23 cellular contexts compared by ENCODE assay signal in the genomic region with DNA sequence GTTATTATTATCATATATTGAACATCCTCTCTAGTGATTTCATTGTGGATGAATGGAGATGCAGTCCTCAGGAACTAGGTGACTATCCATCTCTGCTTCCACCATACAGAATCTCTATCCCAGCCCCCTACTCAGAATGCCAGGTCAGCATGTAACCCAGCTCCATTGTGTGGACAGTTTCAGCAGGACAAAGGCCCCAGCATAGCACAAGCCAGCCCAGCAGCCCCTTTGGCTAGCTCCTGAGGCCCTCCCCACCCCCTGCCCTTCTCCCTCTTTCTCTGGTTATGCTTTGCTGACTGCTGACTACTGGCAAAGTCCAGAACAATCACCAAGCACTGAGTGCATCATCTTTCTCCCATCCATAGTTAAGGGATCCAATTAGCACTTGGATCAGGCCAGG. TPM values are rescaled to one million over a fixed set of nuclear protein-coding genes. Genes with fewer than 3 reads are reported as not detected.
DNase-seq lines count a peak whose midpoint lies in the region; TF ChIP-seq lines count a peak whose summit lies in the region.
"Had no signal": no experiment of that assay in that cellular context is flagged by ENCODE, and none has a peak within 500 bp of the region (broad histone marks: within the 10 kb centered on the region; RNA-seq: fewer than 3 reads in every experiment).

No MANE protein-coding gene starts in this region.

- no peaks in the 10 kb centered on the region for H3K27me3 ChIP-seq in neural progenitor cell
- H3K27me3 ChIP-seq: breast epithelium, right atrium auricular region, thyroid gland had no signal

- peaks cover 48% of the 10 kb centered on the region for H3F3A ChIP-seq in neural progenitor cell (ENCODE audit: low read depth)

- H3K4me1 Mint-ChIP-seq in brain (peaks cover 18% of the 10 kb centered on the region), neural progenitor cell (peaks cover 19% of the 10 kb centered on the region)
- H3K4me1 Mint-ChIP-seq in activated naive CD4-positive, alpha-beta T cell treated with anti-CD3 and anti-CD28 coated beads for 36 hours (ENCODE audit: low read depth) = peaks cover 6% of the 10 kb centered on the region

- H3K27me3 Mint-ChIP-seq in brain (peaks cover 7% of the 10 kb centered on the region), neural progenitor cell (ENCODE audit: insufficient read depth, low read depth) (peaks cover 2% of the 10 kb centered on the region)
- H3K27me3 Mint-ChIP-seq in activated naive CD4-positive, alpha-beta T cell treated with anti-CD3 and anti-CD28 coated beads for 36 hours (ENCODE audit: low read depth) = no peaks in the 10 kb centered on the region
- H3K27me3 Mint-ChIP-seq: activated CD4-positive, alpha-beta memory T cell treated with anti-CD3 and anti-CD28 coated beads, Interleukin-2, amount 10 ng/mL, durations not matched to agents 7 days and 5 days; CD4-positive, alpha-beta memory T cell had no signal

- no peaks in the 10 kb centered on the region for H4K20me1 ChIP-seq in neural progenitor cell (ENCODE audit: low read depth)

- DNase-seq in neural progenitor cell (ENCODE audit: low spot score) (peak; percentile 88), posterior vena cava (ENCODE audit: low spot score) (no peak), DMS79 treated with DMSO at 0.1 percent for 48 hours (lab: John Stamatoyannopoulos, UW) (no peak)
- DNase-seq in activated naive CD4-positive, alpha-beta T cell treated with anti-CD3 and anti-CD28 coated beads for 36 hours = no peak
- DNase-seq: activated CD4-positive, alpha-beta memory T cell treated with anti-CD3 and anti-CD28 coated beads, Interleukin-2, amount 10 ng/mL, durations not matched to agents 7 days and 5 days; activated T-cell treated with anti-CD3 and anti-CD28 coated beads for 4 hours; CD4-positive, alpha-beta memory T cell; GDM1; left cardiac atrium; MM.1S; NCI-H1436; NCI-H524; stimulated activated CD4-positive, alpha-beta T cell treated with anti-CD3 and anti-CD28 coated beads, Interleukin-12 subunit alpha, Interleukin-12 subunit beta, amount 100 ng/mL, for 4 hours; stimulated activated CD4-positive, alpha-beta T cell treated with anti-CD3 and anti-CD28 coated beads, Interleukin-4, amount 100 ng/mL, for 4 hours; stimulated activated naive CD8-positive, alpha-beta T cell treated with anti-CD3 and anti-CD28 coated beads, Interleukin-15, Interleukin-2, amounts not matched to agents 100 U/mL and 50 U/mL, for 24 hours; thyroid gland had no signal

- no peak overlapping the region for H3K4me3 ChIP-seq in HEK293 (ENCODE audit: low read depth, low read length)
- no peak overlapping the region for H3K4me3 ChIP-seq in neural progenitor cell
- H3K4me3 ChIP-seq: breast epithelium, coronary artery, HAP-1, right atrium auricular region, thyroid gland had no signal

- no peak overlapping the region for H3K9ac ChIP-seq in neural progenitor cell

- H3K36me3 ChIP-seq in HEK293 (ENCODE audit: control insufficient read depth in 2 of 2, insufficient read depth in 1 of 2, low read length in 2 of 2) = no peaks in the 10 kb centered on the region; a peak in 1 of 3 replicates
- H3K36me3 ChIP-seq in neural progenitor cell = no peaks in the 10 kb centered on the region
- H3K36me3 ChIP-seq: breast epithelium, HAP-1, right atrium auricular region, thyroid gland had no signal

- TF ChIP-seq CTCF in HEK293 (tag by site-specific recombination; IDR thresholded peaks at IDR 0.05) (no peak), brain (conservative IDR thresholded peaks at IDR 0.05) (no peak), neural progenitor cell (IDR thresholded peaks at IDR 0.05) (no peak)

- H2AFZ ChIP-seq in neural progenitor cell (replicated peaks) = peak overlapping the region; percentile 48

- H3K27ac ChIP-seq in HEK293 (ENCODE audit: extremely low read depth, low read depth, low read length) (no peak overlapping the region), neural progenitor cell (peak overlapping the region; percentile 85)
- H3K27ac ChIP-seq: breast epithelium, coronary artery, right atrium auricular region, thyroid gland had no signal

- H3K9me3 ChIP-seq in HEK293 (ENCODE audit: control insufficient read depth, insufficient read depth, low read depth, low read length) = no peaks in the 10 kb centered on the region
- no peaks in the 10 kb centered on the region for H3K9me3 ChIP-seq in neural progenitor cell (ENCODE audit: low read depth)
- H3K9me3 ChIP-seq: breast epithelium, HAP-1, right atrium auricular region, thyroid gland had no signal

- H3K9me3 Mint-ChIP-seq in brain (no peaks in the 10 kb centered on the region), neural progenitor cell (no peaks in the 10 kb centered on the region)
- H3K9me3 Mint-ChIP-seq in activated naive CD4-positive, alpha-beta T cell treated with anti-CD3 and anti-CD28 coated beads for 36 hours = no peaks in the 10 kb centered on the region
- H3K9me3 Mint-ChIP-seq: activated CD4-positive, alpha-beta memory T cell treated with anti-CD3 and anti-CD28 coated beads, Interleukin-2, amount 10 ng/mL, durations not matched to agents 7 days and 5 days; CD4-positive, alpha-beta memory T cell had no signal

- H3K4me3 Mint-ChIP-seq in brain (peak overlapping the region in 1 of 5 experiments; percentile 37), neural progenitor cell (peak overlapping the region; percentile 28)
- H3K4me3 Mint-ChIP-seq in activated naive CD4-positive, alpha-beta T cell treated with anti-CD3 and anti-CD28 coated beads for 36 hours = no peak overlapping the region
- H3K4me3 Mint-ChIP-seq: activated CD4-positive, alpha-beta memory T cell treated with anti-CD3 and anti-CD28 coated beads, Interleukin-2, amount 10 ng/mL, durations not matched to agents 7 days and 5 days; CD4-positive, alpha-beta memory T cell had no signal

- CTCF ChIA-PET in HEK293 (lab: Yijun Ruan, JAX) = interaction anchor here (0.7 to 2.1 kb wide), 5 partner anchors 8 to 142 kb away, joined by 3 to 22 read pairs (median 6); partner anchors contain the start of genes MIP and TIMELESS
- CTCF ChIA-PET in activated naive CD4-positive, alpha-beta T cell treated with anti-CD3 and anti-CD28 coated beads for 36 hours (lab: Charles Lee) = interaction anchor here (0.8 to 5.0 kb wide), 6 partner anchors 13 to 271 kb away, joined by 3 to 33 read pairs (median 12); partner anchors contain the start of genes CNPY2, STAT2 and TIMELESS

- intact Hi-C loops in posterior vena cava (cut with DNase I) = loop anchor here in 1 of 2 donors (10.0 kb wide), 1 partner anchor 88 kb away; no protein-coding TSS in a partner anchor
- intact Hi-C loops in activated naive CD4-positive, alpha-beta T cell treated with anti-CD3 and anti-CD28 coated beads for 36 hours (cut with micrococcal nuclease) = loop anchor here (10.0 kb wide), 1 partner anchor 718 kb away; the partner anchor contains the start of gene GDF11

- no peaks in the 10 kb centered on the region for H3K4me1 ChIP-seq in HEK293 (ENCODE audit: control insufficient read depth, insufficient read depth, low read length)
- H3K4me1 ChIP-seq in neural progenitor cell = peaks cover 22% of the 10 kb centered on the region
- H3K4me1 ChIP-seq: breast epithelium had no signal

- no peaks in the 10 kb centered on the region for H3K79me2 ChIP-seq in neural progenitor cell (ENCODE audit: low read depth)

- POLR2A ChIA-PET in HEK293 (lab: Yijun Ruan, JAX) = interaction anchor here (0.6 kb wide), 1 partner anchor 102 kb away, joined by 3 read pairs; the partner anchor contains the start of gene STAT2

- H3K27ac Mint-ChIP-seq in brain (peak overlapping the region in 3 of 5 experiments; percentile 52 to 70 (median 57)), neural progenitor cell (peak overlapping the region; percentile 88)
- no peak overlapping the region for H3K27ac Mint-ChIP-seq in activated naive CD4-positive, alpha-beta T cell treated with anti-CD3 and anti-CD28 coated beads for 36 hours
- H3K27ac Mint-ChIP-seq: activated CD4-positive, alpha-beta memory T cell treated with anti-CD3 and anti-CD28 coated beads, Interleukin-2, amount 10 ng/mL, durations not matched to agents 7 days and 5 days had no signal

- peak overlapping the region; percentile 60 for H3K4me2 ChIP-seq in neural progenitor cell

- no peaks in the 10 kb centered on the region for H3K36me3 Mint-ChIP-seq in brain
- no peaks in the 10 kb centered on the region for H3K36me3 Mint-ChIP-seq in neural progenitor cell
- no peaks in the 10 kb centered on the region for H3K36me3 Mint-ChIP-seq in activated naive CD4-positive, alpha-beta T cell treated with anti-CD3 and anti-CD28 coated beads for 36 hours (ENCODE audit: low read depth)
- H3K36me3 Mint-ChIP-seq: CD4-positive, alpha-beta memory T cell had no signal

TF ChIP-seq in HEK293, 187 proteins besides CTCF, POLR2A, EP300 and RAD21:
- no peak for TF ChIP-seq ZXDB (tag by site-specific recombination; IDR thresholded peaks at IDR 0.05)
- peak; percentile 47; the same call in 1 of the 2 replicates for TF ChIP-seq ZNF600 (tag by site-specific recombination; IDR thresholded peaks at IDR 0.05)

RNA-seq across cellular contexts. Expression of gene SPRYD4, which starts 5.8 kb away (rescaled TPM):
- polyA plus RNA-seq in brain (ENCODE audit: insufficient read depth, low read depth, low replicate concordance) = 1.2 TPM
- total RNA-seq in neural progenitor cell (ENCODE audit: low replicate concordance) (2.6 and 3.0 TPM in 2 replicates), posterior vena cava (1 to 10 TPM; 1.7 to 2.3 TPM)
- total RNA-seq in activated naive CD4-positive, alpha-beta T cell treated with anti-CD3 and anti-CD28 coated beads for 36 hours = 1 to 10 TPM; 2.2 TPM

RNA-seq across cellular contexts. Expression of gene MIP, which starts 8.1 kb away (rescaled TPM):
- not detected for polyA plus RNA-seq in brain (ENCODE audit: insufficient read depth, low read depth, low replicate concordance)
- total RNA-seq in neural progenitor cell (ENCODE audit: low replicate concordance) (0.03 TPM in 1 of 2 replicates, not detected in the other), posterior vena cava (not detected)
- not detected for total RNA-seq in activated naive CD4-positive, alpha-beta T cell treated with anti-CD3 and anti-CD28 coated beads for 36 hours
- total RNA-seq: activated CD4-positive, alpha-beta memory T cell treated with anti-CD3 and anti-CD28 coated beads, Interleukin-2, amount 10 ng/mL, durations not matched to agents 7 days and 5 days; breast epithelium; CD4-positive, alpha-beta memory T cell; osteocyte; right atrium auricular region; thyroid gland had no signal

RNA-seq across cellular contexts. Expression of gene TIMELESS, which starts 13.3 kb away (rescaled TPM):
- 55.1 TPM for polyA plus RNA-seq in brain (ENCODE audit: insufficient read depth, low read depth, low replicate concordance)
- 56.3 and 79.1 TPM in 2 replicates for total RNA-seq in neural progenitor cell (ENCODE audit: low replicate concordance)
- 1 to 10 TPM; 4.4 TPM for total RNA-seq in posterior vena cava
- 10 to 100 TPM; 69.9 to 70.8 TPM for total RNA-seq in activated naive CD4-positive, alpha-beta T cell treated with anti-CD3 and anti-CD28 coated beads for 36 hours

RNA-seq across cellular contexts. Expression of gene GLS2, which starts 25.4 kb away (rescaled TPM):
- polyA plus RNA-seq in brain (ENCODE audit: insufficient read depth, low read depth, low replicate concordance) = 6.0 TPM
- total RNA-seq in neural progenitor cell (ENCODE audit: low replicate concordance) (2.3 and 2.9 TPM in 2 replicates), posterior vena cava (under 1 TPM; 0.24 to 0.69 TPM)
- total RNA-seq in activated naive CD4-positive, alpha-beta T cell treated with anti-CD3 and anti-CD28 coated beads for 36 hours = 1 to 10 TPM; 4.6 to 5.5 TPM
- total RNA-seq: osteocyte had no signal

RNA-seq across cellular contexts. Expression of gene RBMS2, which starts 59.1 kb away (rescaled TPM):
- polyA plus RNA-seq in brain (ENCODE audit: insufficient read depth, low read depth, low replicate concordance) = 5.2 TPM
- 12.9 and 13.1 TPM in 2 replicates for total RNA-seq in neural progenitor cell (ENCODE audit: low replicate concordance)
- total RNA-seq in posterior vena cava = 10 to 100 TPM; 57.2 to 60.5 TPM
- total RNA-seq in activated naive CD4-positive, alpha-beta T cell treated with anti-CD3 and anti-CD28 coated beads for 36 hours = 1 to 10 TPM; 2.5 to 5.1 TPM

Comparison
In these comparisons a context has a peak if more than half of its experiments do, and no peak if none do; other contexts are left out.
1. RNA of gene TIMELESS, which starts 13.3 kb away (total RNA-seq): 69.9 to 70.8 TPM in activated naive CD4-positive, alpha-beta T cell treated with anti-CD3 and anti-CD28 coated beads for 36 hours and 56.3 to 79.1 TPM in neural progenitor cell; 4.4 TPM in posterior vena cava; every median in the first group is over 10 times any median in the second.